In genomic region chr5:2462026-2462691, GRCh38 we compare ENCODE assay signal across 18 cellular contexts.
DNase-seq lines count a peak whose midpoint lies in the region; ATAC-seq and TF ChIP-seq lines count a peak whose summit lies in the region.
"Had no signal": no experiment of that assay in that cellular context is flagged by ENCODE, and none has a peak within 500 bp of the region (broad histone marks: within the 10 kb centered on the region; RNA-seq: fewer than 3 reads in every experiment).

No MANE protein-coding gene starts in this region.

- H3K9me3 ChIP-seq in neural progenitor cell (ENCODE audit: low read depth) (no peaks in the 10 kb centered on the region), aorta (ENCODE audit: control insufficient read depth, low read length) (no peaks in the 10 kb centered on the region)
- H3K9me3 ChIP-seq in CD8-positive, alpha-beta T cell (ENCODE audit: low read length), result no peaks in the 10 kb centered on the region
- H3K9me3 ChIP-seq: BE2C, BLaER1, Caco-2 had no signal

- no peak overlapping the region for H3K4me2 ChIP-seq in neural progenitor cell
- H3K4me2 ChIP-seq: BLaER1 had no signal

- H3K27ac Mint-ChIP-seq in neural progenitor cell, result peak overlapping the region; percentile 6
- no peak overlapping the region for H3K27ac Mint-ChIP-seq in CD8-positive, alpha-beta T cell
- H3K27ac Mint-ChIP-seq: CD14-positive monocyte; CD4-positive, CD25-positive, alpha-beta regulatory T cell had no signal

- no peak for TF ChIP-seq CTCF in neural progenitor cell (IDR thresholded peaks at IDR 0.05)
- TF ChIP-seq CTCF in CD8-positive, alpha-beta T cell (IDR thresholded peaks at IDR 0.05), result no peak

- peaks cover 6% of the 10 kb centered on the region for H3F3A ChIP-seq in neural progenitor cell (ENCODE audit: low read depth)

- peaks cover 25% of the 10 kb centered on the region for H3K27me3 Mint-ChIP-seq in neural progenitor cell (ENCODE audit: insufficient read depth, low read depth)
- H3K27me3 Mint-ChIP-seq in CD8-positive, alpha-beta T cell (ENCODE audit: low read depth), result peaks cover 4% of the 10 kb centered on the region
- H3K27me3 Mint-ChIP-seq: CD4-positive, CD25-positive, alpha-beta regulatory T cell had no signal

- H3K4me3 ChIP-seq in H7 (ENCODE audit: insufficient read depth, low read depth, low read length) (no peak overlapping the region), neural progenitor cell (no peak overlapping the region), aorta (ENCODE audit: low read length in 2 of 2) (no peak overlapping the region)
- H3K4me3 ChIP-seq in CD8-positive, alpha-beta T cell (ENCODE audit: low read depth, low read length), result no peak overlapping the region
- H3K4me3 ChIP-seq: BLaER1, GM12878 had no signal

- DNase-seq in H7 (peak; percentile 41), neural progenitor cell (ENCODE audit: low spot score) (no peak), aorta (no peak)
- DNase-seq in CD8-positive, alpha-beta T cell, result no peak
- DNase-seq: 8988T; ACHN; BE2C; C1 segment of cervical spinal cord; Caco-2; Calu3; CD4-positive, alpha-beta memory T cell; CD4-positive, CD25-positive, alpha-beta regulatory T cell; DMS79 treated with DMSO at 0.1 percent for 48 hours; GF-D8 had no signal

- H3K36me3 ChIP-seq in H7 (replicated peaks; ENCODE audit: control insufficient read depth, insufficient read depth, low read length), result no peaks in the 10 kb centered on the region
- no peaks in the 10 kb centered on the region for H3K36me3 ChIP-seq in neural progenitor cell
- no peaks in the 10 kb centered on the region for H3K36me3 ChIP-seq in CD8-positive, alpha-beta T cell (ENCODE audit: insufficient read depth, low read length)
- H3K36me3 ChIP-seq in aorta (ENCODE audit: control insufficient read depth in 1 of 2, insufficient read depth in 2 of 2, low read length in 1 of 2), result no peaks in the 10 kb centered on the region
- H3K36me3 ChIP-seq: BE2C, BLaER1 had no signal

- H3K4me3 Mint-ChIP-seq in neural progenitor cell, result no peak overlapping the region
- H3K4me3 Mint-ChIP-seq in CD8-positive, alpha-beta T cell, result no peak overlapping the region
- H3K4me3 Mint-ChIP-seq: CD14-positive monocyte; CD4-positive, alpha-beta memory T cell; CD4-positive, CD25-positive, alpha-beta regulatory T cell had no signal

- H3K79me2 ChIP-seq in neural progenitor cell (ENCODE audit: low read depth), result no peaks in the 10 kb centered on the region

- H3K9me3 Mint-ChIP-seq in neural progenitor cell, result peaks cover 2% of the 10 kb centered on the region
- no peaks in the 10 kb centered on the region for H3K9me3 Mint-ChIP-seq in CD8-positive, alpha-beta T cell

- peaks cover 34% of the 10 kb centered on the region for H3K4me1 Mint-ChIP-seq in neural progenitor cell
- H3K4me1 Mint-ChIP-seq in CD8-positive, alpha-beta T cell (ENCODE audit: low read depth), result no peaks in the 10 kb centered on the region
- H3K4me1 Mint-ChIP-seq: CD14-positive monocyte; CD4-positive, alpha-beta memory T cell; CD4-positive, CD25-positive, alpha-beta regulatory T cell had no signal

- H3K36me3 Mint-ChIP-seq in neural progenitor cell, result no peaks in the 10 kb centered on the region
- H3K36me3 Mint-ChIP-seq in CD8-positive, alpha-beta T cell, result no peaks in the 10 kb centered on the region
- H3K36me3 Mint-ChIP-seq: CD14-positive monocyte; CD4-positive, alpha-beta memory T cell; CD4-positive, CD25-positive, alpha-beta regulatory T cell had no signal

- H3K27ac ChIP-seq in neural progenitor cell, result no peak overlapping the region
- H3K27ac ChIP-seq in CD8-positive, alpha-beta T cell (ENCODE audit: low read depth, low read length), result no peak overlapping the region
- no peak overlapping the region for H3K27ac ChIP-seq in aorta (ENCODE audit: low read depth in 1 of 2, low read length in 2 of 2)
- H3K27ac ChIP-seq: BLaER1 had no signal

- intact Hi-C loops in CD8-positive, alpha-beta T cell (cut with DNase I, micrococcal nuclease), result no loop called here
- intact Hi-C loops in aorta (cut with DNase I), result no loop called here

- no peak for ATAC-seq in CD8-positive, alpha-beta T cell
- ATAC-seq in GM18511 (IDR thresholded peaks at IDR 0.05; ENCODE audit: unreplicated experiment) (no peak), aorta (ENCODE audit: low FRiP score) (no peak)
- ATAC-seq: GM12878 had no signal

- CTCF ChIA-PET in CD8-positive, alpha-beta T cell (lab: Charles Lee), result no interaction called here

- H3K4me1 ChIP-seq in neural progenitor cell (no peaks in the 10 kb centered on the region), aorta (ENCODE audit: control insufficient read depth in 1 of 2, insufficient read depth in 2 of 2, low read length in 2 of 2) (no peaks in the 10 kb centered on the region)
- no peaks in the 10 kb centered on the region for H3K4me1 ChIP-seq in CD8-positive, alpha-beta T cell (ENCODE audit: insufficient read depth, low read length)
- H3K4me1 ChIP-seq: BE2C, BLaER1, Caco-2 had no signal

- no peaks in the 10 kb centered on the region for H4K20me1 ChIP-seq in neural progenitor cell (ENCODE audit: low read depth)
- H4K20me1 ChIP-seq: BLaER1 had no signal

- no peak overlapping the region for H2AFZ ChIP-seq in neural progenitor cell (replicated peaks)

- WGBS in aorta, 2 donors, result 55 to 60% methylated on average over 16 of the region's 16 CpGs

- H3K27me3 ChIP-seq in H7 (ENCODE audit: control insufficient read depth, insufficient read depth, low read length), result no peaks in the 10 kb centered on the region
- no peaks in the 10 kb centered on the region for H3K27me3 ChIP-seq in neural progenitor cell
- H3K27me3 ChIP-seq in CD8-positive, alpha-beta T cell (ENCODE audit: insufficient read depth, low read length), result no peaks in the 10 kb centered on the region
- no peaks in the 10 kb centered on the region for H3K27me3 ChIP-seq in aorta (ENCODE audit: control insufficient read depth in 1 of 2, insufficient read depth in 2 of 2, low read length in 1 of 2)
- H3K27me3 ChIP-seq: BE2C, BLaER1 had no signal

- POLR2A ChIA-PET in CD8-positive, alpha-beta T cell (lab: Charles Lee), result no interaction called here

- H3K9ac ChIP-seq in neural progenitor cell, result no peak overlapping the region
- H3K9ac ChIP-seq: BLaER1 had no signal
